8 cellular contexts compared by ENCODE assay signal in the genomic region with DNA sequence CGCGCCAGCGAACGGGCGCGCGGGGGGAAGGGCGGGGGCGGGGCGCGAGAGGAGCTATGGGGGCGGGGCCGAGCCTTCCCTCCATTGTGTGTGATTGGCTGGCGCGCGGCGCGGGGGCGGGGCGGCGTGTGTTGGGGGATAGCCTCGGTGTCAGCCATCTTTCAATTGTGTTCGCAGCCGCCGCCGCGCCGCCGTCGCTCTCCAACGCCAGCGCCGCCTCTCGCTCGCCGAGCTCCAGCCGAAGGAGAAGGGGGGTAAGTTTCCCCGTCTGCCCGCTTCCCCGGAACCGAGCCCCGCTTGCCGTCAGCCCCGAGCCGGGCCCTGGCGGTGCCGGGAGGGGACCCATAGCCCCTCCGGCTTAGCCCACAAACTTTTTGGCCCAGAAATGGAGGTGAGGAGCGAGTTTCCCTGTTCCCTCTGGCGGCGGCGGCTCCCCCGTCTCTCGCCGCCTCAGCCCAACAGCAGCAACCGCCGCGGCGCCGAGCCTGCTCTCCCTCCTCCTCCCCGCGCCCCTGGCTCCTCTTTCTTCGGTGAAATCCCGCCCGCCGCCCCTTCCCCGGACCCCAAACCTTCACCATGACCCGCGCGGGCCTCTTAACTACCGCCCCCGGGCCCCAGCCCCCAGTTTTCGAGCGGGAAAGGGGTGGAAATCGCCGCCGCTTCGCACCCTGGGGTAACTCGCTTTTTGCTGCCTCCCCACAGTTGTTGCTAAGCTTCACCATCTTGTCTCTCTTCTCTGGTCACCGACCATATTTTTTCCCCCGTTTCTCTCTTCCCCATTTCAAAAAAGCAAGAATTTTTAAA. TPM values are rescaled to one million over a fixed set of nuclear protein-coding genes. Genes with fewer than 3 reads are reported as not detected.
A peak's percentile ranks its signal among the peaks of the same experiment; 100 is the strongest.
DNase-seq lines count a peak whose midpoint lies in the region; ATAC-seq, FAIRE-seq and TF ChIP-seq lines count a peak whose summit lies in the region.

A gene (plus strand): TSS at position 159 of the 804 bp plus-strand sequence. CDS start 1,636 bp downstream, outside the sequence.

- peaks cover 5% of the 10 kb centered on the region; the same call in 1 of the 2 replicates for H3F3A ChIP-seq in Loucy (ENCODE audit: low read depth)

- TF ChIP-seq POLR2A in H54 (IDR thresholded peaks at IDR 0.05; ENCODE audit: low read depth, low read length) = peak; percentile 97

- peaks cover 25% of the 10 kb centered on the region for H3K36me3 ChIP-seq in Loucy (ENCODE audit: insufficient read depth, low read length)
- peaks cover 34% of the 10 kb centered on the region for H3K36me3 ChIP-seq in RWPE2 (ENCODE audit: low read depth)

- peak within 1 kb of the TSS; percentile 88 for H3K27ac ChIP-seq in RWPE2 (ENCODE audit: poor library complexity, severe bottlenecking)

- peak within 1 kb of the TSS; percentile 71 for H2AFZ ChIP-seq in Loucy (ENCODE audit: low read length)

- peak within 1 kb of the TSS; percentile 100 for H3K9ac ChIP-seq in Loucy (ENCODE audit: low read depth, low read length, poor library complexity, severe bottlenecking)

- H3K4me3 ChIP-seq in Loucy (ENCODE audit: low read length, poor library complexity, severe bottlenecking) = peak within 1 kb of the TSS; percentile 95
- peak within 1 kb of the TSS; percentile 88 for H3K4me3 ChIP-seq in RWPE2 (ENCODE audit: severe bottlenecking)

- FAIRE-seq in H54 (lab: Jason Lieb, UNC) = no peak

- no peaks in the 10 kb centered on the region for H3K9me3 ChIP-seq in Loucy (ENCODE audit: insufficient read depth, low read depth, low read length)
- no peaks in the 10 kb centered on the region for H3K9me3 ChIP-seq in RWPE2 (ENCODE audit: severe bottlenecking)

- H3K4me3 Mint-ChIP-seq in activated T-helper 2 cell treated with anti-CD3 and anti-CD28 coated beads, Interferon-gamma antibody, Interleukin-2, Interleukin-4, amounts not matched to agents 10 μg/mL and 5 μg/mL and 100 μg/mL, durations not matched to agents 14 hours and 24 hours and 36 hours (ENCODE audit: low read depth) = peak within 1 kb of the TSS; percentile 100
- H3K4me3 Mint-ChIP-seq in natural killer cell treated with Interleukin-12 subunit alpha and Interleukin-12 subunit beta and Interleukin-15 and Interleukin-18, amount 100 ng/mL, for 72 hours = peak within 1 kb of the TSS; percentile 97

- peak; percentile 74 for ATAC-seq in RWPE2 (ENCODE audit: low read depth)
- ATAC-seq in natural killer cell treated with Interleukin-12 subunit alpha and Interleukin-12 subunit beta and Interleukin-15 and Interleukin-18, amount 100 ng/mL, for 72 hours = peak; percentile 93 to 95
- ATAC-seq in stimulated activated naive CD8-positive, alpha-beta T cell treated with anti-CD3 and anti-CD28 coated beads, Interleukin-15, Interleukin-2, amounts not matched to agents 100 U/mL and 50 U/mL, for 24 hours = peak; percentile 90

- peaks cover 35% of the 10 kb centered on the region for H3K4me1 Mint-ChIP-seq in activated T-helper 2 cell treated with anti-CD3 and anti-CD28 coated beads, Interferon-gamma antibody, Interleukin-2, Interleukin-4, amounts not matched to agents 10 μg/mL and 5 μg/mL and 100 μg/mL, durations not matched to agents 14 hours and 24 hours and 36 hours (ENCODE audit: low read depth)
- H3K4me1 Mint-ChIP-seq in natural killer cell treated with Interleukin-12 subunit alpha and Interleukin-12 subunit beta and Interleukin-15 and Interleukin-18, amount 100 ng/mL, for 72 hours (ENCODE audit: low read depth in 2 of 2) = peaks cover 33 to 45% of the 10 kb centered on the region in 2 donors

- H3K79me2 ChIP-seq in Loucy (ENCODE audit: insufficient read depth, low read length) = peaks cover 83% of the 10 kb centered on the region

- peaks cover 53% of the 10 kb centered on the region for H3K36me3 Mint-ChIP-seq in activated T-helper 2 cell treated with anti-CD3 and anti-CD28 coated beads, Interferon-gamma antibody, Interleukin-2, Interleukin-4, amounts not matched to agents 10 μg/mL and 5 μg/mL and 100 μg/mL, durations not matched to agents 14 hours and 24 hours and 36 hours (ENCODE audit: low read depth)
- peaks cover 28% of the 10 kb centered on the region for H3K36me3 Mint-ChIP-seq in natural killer cell treated with Interleukin-12 subunit alpha and Interleukin-12 subunit beta and Interleukin-15 and Interleukin-18, amount 100 ng/mL, for 72 hours

- peaks cover 49% of the 10 kb centered on the region for H4K20me1 ChIP-seq in Loucy (ENCODE audit: insufficient read depth, low read length, poor library complexity, severe bottlenecking)

- TF ChIP-seq CTCF in Loucy (conservative IDR thresholded peaks at IDR 0.05; ENCODE audit: low read length) (no peak), RWPE2 (IDR thresholded peaks at IDR 0.05; ENCODE audit: poor library complexity, severe bottlenecking) (no peak)

- peaks cover 42% of the 10 kb centered on the region for H3K4me1 ChIP-seq in Loucy (ENCODE audit: insufficient read depth, low read length, poor library complexity, severe bottlenecking)
- H3K4me1 ChIP-seq in RWPE2 (ENCODE audit: insufficient read depth, poor library complexity, severe bottlenecking) = no peaks in the 10 kb centered on the region

- intact Hi-C loops in activated T-helper 2 cell treated with anti-CD3 and anti-CD28 coated beads, Interferon-gamma antibody, Interleukin-2, Interleukin-4, amounts not matched to agents 10 μg/mL and 5 μg/mL and 100 μg/mL, durations not matched to agents 14 hours and 24 hours and 36 hours (cut with micrococcal nuclease) = loop anchor here (1.0 to 10.0 kb wide), 7 partner anchors 63 to 635 kb away; a partner anchor contains a TSS

- H3K9me2 ChIP-seq in Loucy (replicated peaks; ENCODE audit: low read depth, low read length) = no peaks in the 10 kb centered on the region

- no peaks in the 10 kb centered on the region for H3K27me3 Mint-ChIP-seq in activated T-helper 2 cell treated with anti-CD3 and anti-CD28 coated beads, Interferon-gamma antibody, Interleukin-2, Interleukin-4, amounts not matched to agents 10 μg/mL and 5 μg/mL and 100 μg/mL, durations not matched to agents 14 hours and 24 hours and 36 hours (ENCODE audit: low read depth)
- no peaks in the 10 kb centered on the region for H3K27me3 Mint-ChIP-seq in natural killer cell treated with Interleukin-12 subunit alpha and Interleukin-12 subunit beta and Interleukin-15 and Interleukin-18, amount 100 ng/mL, for 72 hours

- H3K27ac Mint-ChIP-seq in activated T-helper 2 cell treated with anti-CD3 and anti-CD28 coated beads, Interferon-gamma antibody, Interleukin-2, Interleukin-4, amounts not matched to agents 10 μg/mL and 5 μg/mL and 100 μg/mL, durations not matched to agents 14 hours and 24 hours and 36 hours = peak within 1 kb of the TSS; percentile 99
- peak within 1 kb of the TSS; percentile 91 to 98 for H3K27ac Mint-ChIP-seq in natural killer cell treated with Interleukin-12 subunit alpha and Interleukin-12 subunit beta and Interleukin-15 and Interleukin-18, amount 100 ng/mL, for 72 hours

- H3K9me3 Mint-ChIP-seq in activated T-helper 2 cell treated with anti-CD3 and anti-CD28 coated beads, Interferon-gamma antibody, Interleukin-2, Interleukin-4, amounts not matched to agents 10 μg/mL and 5 μg/mL and 100 μg/mL, durations not matched to agents 14 hours and 24 hours and 36 hours = no peaks in the 10 kb centered on the region
- no peaks in the 10 kb centered on the region for H3K9me3 Mint-ChIP-seq in natural killer cell treated with Interleukin-12 subunit alpha and Interleukin-12 subunit beta and Interleukin-15 and Interleukin-18, amount 100 ng/mL, for 72 hours

- H3K27me3 ChIP-seq in Loucy (ENCODE audit: insufficient read depth, low read length, poor library complexity, severe bottlenecking) (peaks cover 15% of the 10 kb centered on the region), RWPE2 (ENCODE audit: insufficient read depth, poor library complexity, severe bottlenecking) (no peaks in the 10 kb centered on the region)

- H3K4me2 ChIP-seq in Loucy (ENCODE audit: low read depth, low read length, poor library complexity, severe bottlenecking) = peak within 1 kb of the TSS; percentile 99

- peak; percentile 95 for DNase-seq in EL
- DNase-seq in H54 (ENCODE audit: insufficient read length, low spot score) = peak; percentile 41
- DNase-seq in RWPE2 (ENCODE audit: low spot score) = peak; percentile 86
- DNase-seq in activated T-helper 2 cell treated with anti-CD3 and anti-CD28 coated beads, Interferon-gamma antibody, Interleukin-2, Interleukin-4, amounts not matched to agents 10 μg/mL and 5 μg/mL and 100 μg/mL, durations not matched to agents 14 hours and 24 hours and 36 hours (ENCODE audit: low spot score) = peak; percentile 97
- peak; percentile 89 for DNase-seq in fibroblast of peridontal ligament (ENCODE audit: extremely low read depth)
- DNase-seq in natural killer cell treated with Interleukin-12 subunit alpha and Interleukin-12 subunit beta and Interleukin-15 and Interleukin-18, amount 100 ng/mL, for 72 hours (ENCODE audit: low spot score) = peak; percentile 98
- DNase-seq in stimulated activated naive CD8-positive, alpha-beta T cell treated with anti-CD3 and anti-CD28 coated beads, Interleukin-15, Interleukin-2, amounts not matched to agents 100 U/mL and 50 U/mL, for 24 hours = peak; percentile 99

RNA-seq across cellular contexts. Expression of the gene that starts here (rescaled TPM):
- 437 and 443 TPM in 2 replicates for total RNA-seq in activated T-helper 2 cell treated with anti-CD3 and anti-CD28 coated beads, Interferon-gamma antibody, Interleukin-2, Interleukin-4, amounts not matched to agents 10 μg/mL and 5 μg/mL and 100 μg/mL, durations not matched to agents 14 hours and 24 hours and 36 hours
- total RNA-seq in natural killer cell treated with Interleukin-12 subunit alpha and Interleukin-12 subunit beta and Interleukin-15 and Interleukin-18, amount 100 ng/mL, for 72 hours = 100 to 1,000 TPM; 174 to 259 TPM

Comparison
In these comparisons a context has a peak if more than half of its experiments do, and no peak if none do; other contexts are left out.
1. Peak in every context shown above with its lines: DNase-seq, ATAC-seq, H3K4me3 ChIP-seq and H3K27ac ChIP-seq.
2. DNase-seq: peak in every context shown above with its lines; median percentile 99 in stimulated activated naive CD8-positive, alpha-beta T cell treated with anti-CD3 and anti-CD28 coated beads, Interleukin-15, Interleukin-2, amounts not matched to agents 100 U/mL and 50 U/mL, for 24 hours; 98 in natural killer cell treated with Interleukin-12 subunit alpha and Interleukin-12 subunit beta and Interleukin-15 and Interleukin-18, amount 100 ng/mL, for 72 hours; 97 in activated T-helper 2 cell treated with anti-CD3 and anti-CD28 coated beads, Interferon-gamma antibody, Interleukin-2, Interleukin-4, amounts not matched to agents 10 μg/mL and 5 μg/mL and 100 μg/mL, durations not matched to agents 14 hours and 24 hours and 36 hours; 95 in EL; 89 in fibroblast of peridontal ligament; 86 in RWPE2; 41 in H54.